Comparison of ENCODE assay signal across 7 cellular contexts in the genomic region with DNA sequence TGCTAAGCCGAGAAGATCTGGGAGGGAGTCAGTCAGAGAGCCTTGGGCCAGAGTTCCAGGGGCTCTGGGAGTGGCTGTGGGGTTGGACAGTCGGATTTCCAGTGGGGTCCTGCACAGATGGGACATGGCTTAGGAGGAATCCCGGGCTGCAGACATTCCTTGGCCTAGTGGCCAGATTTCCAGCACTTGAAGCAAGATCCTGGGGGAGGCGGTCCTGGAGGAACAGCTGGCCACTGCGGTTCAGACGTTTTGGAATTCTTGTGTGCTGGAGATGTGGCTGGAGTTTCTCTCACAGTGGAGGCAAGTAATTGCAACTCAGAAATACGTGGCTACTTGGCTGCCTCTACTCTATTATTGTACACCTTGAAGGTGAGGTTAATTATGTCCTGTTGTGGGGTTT.
DNase-seq lines count a peak whose midpoint lies in the region; TF ChIP-seq lines count a peak whose summit lies in the region.
"Not testable (repeated sequence)": the region's sequence is repeated elsewhere in the genome, so short reads cannot be mapped to it uniquely, and the experiment has no call there.

No MANE protein-coding gene starts in this region.

- H3K4me3 ChIP-seq in SJCRH30; fibroblast of mammary gland (ENCODE audit: control insufficient read depth, low read depth, low read length); fibroblast of villous mesenchyme (ENCODE audit: low read depth, low read length); skeletal muscle cell (ENCODE audit: low read depth, low read length); transverse colon: not testable (repeated sequence)

- in situ Hi-C loops in transverse colon (cut with MboI; ENCODE audit: low pct_ligation_motif_present in 1 of 4, low pct_unique_long_range_greater_than_20kb in 1 of 4, low sequenced_read_pairs in 3 of 4), result not testable (repeated sequence)

- H3K4me1 ChIP-seq in SJCRH30 (peaks cover 19% of the 10 kb centered on the region), transverse colon (peaks cover 4 to 45% (median 29%) of the 10 kb centered on the region in 4 donors)

- not testable (repeated sequence) for TF ChIP-seq POLR2A in transverse colon (IDR thresholded peaks at IDR 0.05)

- H3K9me3 ChIP-seq in SJCRH30 (replicated peaks); transverse colon: not testable (repeated sequence)

- not testable (repeated sequence) for TF ChIP-seq EP300 in transverse colon (IDR thresholded peaks at IDR 0.05; ENCODE audit: low read depth)

- intact Hi-C loops in transverse colon (cut with DNase I; ENCODE audit: low total_unique reads), result not testable (repeated sequence)

- peak; percentile 19 for DNase-seq in ELF-1 (ENCODE audit: low read depth, low spot score)
- DNase-seq in SJCRH30, result peak; percentile 69 to 70
- peak; percentile 42 for DNase-seq in fibroblast of mammary gland (ENCODE audit: low read depth)
- DNase-seq in fibroblast of villous mesenchyme (ENCODE audit: low read depth), result peak; percentile 61
- DNase-seq in myocyte (ENCODE audit: low read depth), result peak; percentile 96
- peak; percentile 25 for DNase-seq in skeletal muscle cell (ENCODE audit: low read depth)
- DNase-seq in transverse colon, result not testable (repeated sequence)

- not testable (repeated sequence) for H3K27ac ChIP-seq in SJCRH30
- peak overlapping the region in 3 of 4 donors; percentile 20 to 39 (median 35) for H3K27ac ChIP-seq in transverse colon

- 59 to 100% methylated on average over 1 to 7 of the region's 7 CpGs for WGBS in transverse colon (ENCODE audit: low coverage in 1 of 2), 2 donors

- not testable (repeated sequence) for TF ChIP-seq CTCF in fibroblast of mammary gland (conservative IDR thresholded peaks at IDR 0.05; ENCODE audit: control insufficient read depth, insufficient read depth, low read depth, low read length); fibroblast of villous mesenchyme (IDR thresholded peaks at IDR 0.05; ENCODE audit: insufficient read depth, low read depth, low read length); transverse colon (IDR thresholded peaks at IDR 0.05)

- not testable (repeated sequence) for H3K36me3 ChIP-seq in SJCRH30, transverse colon

- not testable (repeated sequence) for H3K27me3 ChIP-seq in SJCRH30, transverse colon
